ENCODE assay signal across 8 cellular contexts in genomic region chr1:2230781-2231666, GRCh38. TPM values are rescaled to one million over a fixed set of nuclear protein-coding genes. Genes with fewer than 3 reads are reported as not detected.
DNase-seq lines count a peak whose midpoint lies in the region; ATAC-seq and TF ChIP-seq lines count a peak whose summit lies in the region.

No MANE protein-coding gene starts in this region.

- H3K36me3 Mint-ChIP-seq in activated CD4-positive, alpha-beta T cell treated with anti-CD3 and anti-CD28 coated beads for 36 hours (ENCODE audit: low read depth) = peaks cover 32% of the 10 kb centered on the region
- H3K36me3 Mint-ChIP-seq in glutamatergic neuron (ENCODE audit: unreplicated experiment) = no peaks in the 10 kb centered on the region

- no peak for ATAC-seq in activated CD4-positive, alpha-beta T cell treated with anti-CD3 and anti-CD28 coated beads for 36 hours
- no peak for ATAC-seq in GM21825 (IDR thresholded peaks at IDR 0.05; ENCODE audit: unreplicated experiment)

- H3K4me3 Mint-ChIP-seq in activated CD4-positive, alpha-beta T cell treated with anti-CD3 and anti-CD28 coated beads for 36 hours = peak overlapping the region; percentile 91
- peak overlapping the region; percentile 99 for H3K4me3 Mint-ChIP-seq in glutamatergic neuron (ENCODE audit: unreplicated experiment)

- H3K27ac Mint-ChIP-seq in activated CD4-positive, alpha-beta T cell treated with anti-CD3 and anti-CD28 coated beads for 36 hours = peak overlapping the region; percentile 95
- H3K27ac Mint-ChIP-seq in glutamatergic neuron (ENCODE audit: unreplicated experiment) = peak overlapping the region; percentile 95

- H3K4me1 Mint-ChIP-seq in activated CD4-positive, alpha-beta T cell treated with anti-CD3 and anti-CD28 coated beads for 36 hours = peaks cover 37% of the 10 kb centered on the region
- peaks cover 30% of the 10 kb centered on the region for H3K4me1 Mint-ChIP-seq in glutamatergic neuron (ENCODE audit: low read depth, unreplicated experiment)

- H3K9me3 Mint-ChIP-seq in activated CD4-positive, alpha-beta T cell treated with anti-CD3 and anti-CD28 coated beads for 36 hours (ENCODE audit: low read depth) = no peaks in the 10 kb centered on the region
- peaks cover 45% of the 10 kb centered on the region for H3K9me3 Mint-ChIP-seq in glutamatergic neuron (ENCODE audit: unreplicated experiment)

- DNase-seq in activated CD4-positive, alpha-beta T cell treated with anti-CD3 and anti-CD28 coated beads for 36 hours = peak; percentile 64
- DNase-seq in activated CD4-positive, alpha-beta T cell treated with anti-CD3 and anti-CD28 coated beads for 1 hour = no peak
- DNase-seq in activated gamma-delta T cell (lab: John Stamatoyannopoulos, UW) (peak; percentile 72), glutamatergic neuron (peak; percentile 51), pons (ENCODE audit: low spot score) (peak; percentile 75), germinal center (ENCODE audit: low spot score) (no peak), NCI-H1930 (lab: John Stamatoyannopoulos, UW) (no peak)

- TF ChIP-seq CTCF in glutamatergic neuron (IDR thresholded peaks at IDR 0.05; ENCODE audit: partially characterized antibody, unreplicated experiment) = no peak

- CTCF ChIA-PET in activated CD4-positive, alpha-beta T cell treated with anti-CD3 and anti-CD28 coated beads for 36 hours (lab: Charles Lee) = interaction anchor here (0.5 to 0.8 kb wide), 5 partner anchors 10 to 1017 kb away, joined by 3 to 4 read pairs (median 3); partner anchors contain the start of genes FAAP20 and TNFRSF4

- intact Hi-C loops in activated CD4-positive, alpha-beta T cell treated with anti-CD3 and anti-CD28 coated beads for 36 hours (cut with DNase I, micrococcal nuclease) = loop anchor here in 1 of 2 experiments (5.0 kb wide), 1 partner anchor 151 kb away; no protein-coding TSS in a partner anchor

- H3K27me3 Mint-ChIP-seq in activated CD4-positive, alpha-beta T cell treated with anti-CD3 and anti-CD28 coated beads for 36 hours = no peaks in the 10 kb centered on the region
- peaks cover 40% of the 10 kb centered on the region for H3K27me3 Mint-ChIP-seq in glutamatergic neuron (ENCODE audit: unreplicated experiment)

- POLR2A ChIA-PET in activated CD4-positive, alpha-beta T cell treated with anti-CD3 and anti-CD28 coated beads for 36 hours (lab: Charles Lee) = interaction anchor here (0.6 kb wide), 1 partner anchor 313 kb away, joined by 3 read pairs; no protein-coding TSS in a partner anchor

RNA-seq across cellular contexts. Expression of gene SKI, which starts 2.9 kb away (rescaled TPM):
- total RNA-seq in activated CD4-positive, alpha-beta T cell treated with anti-CD3 and anti-CD28 coated beads for 36 hours = 10 to 100 TPM; 28.7 to 34.0 TPM
- 143 TPM for total RNA-seq in glutamatergic neuron (ENCODE audit: unreplicated experiment)

RNA-seq across cellular contexts. Expression of gene FAAP20, which starts 36.5 kb away (rescaled TPM):
- total RNA-seq in activated CD4-positive, alpha-beta T cell treated with anti-CD3 and anti-CD28 coated beads for 36 hours = 10 to 100 TPM; 69.7 to 84.4 TPM
- 111 TPM for total RNA-seq in glutamatergic neuron (ENCODE audit: unreplicated experiment)

Comparison
In these comparisons a context has a peak if more than half of its experiments do, and no peak if none do; other contexts are left out.
1. DNase-seq: peak in activated CD4-positive, alpha-beta T cell treated with anti-CD3 and anti-CD28 coated beads for 36 hours (single experiment), activated gamma-delta T cell (single experiment), glutamatergic neuron (single experiment) and pons (single experiment); none in activated CD4-positive, alpha-beta T cell treated with anti-CD3 and anti-CD28 coated beads for 1 hour (single experiment), germinal center (single experiment) and NCI-H1930 (0 of 2).